1 cellular context compared by ENCODE assay signal in genomic region chr11:119991669-119992068, GRCh38.
TF ChIP-seq lines count a peak whose summit lies in the region.

No MANE protein-coding gene starts in this region.

TF ChIP-seq in HepG2, 621 proteins besides CTCF, POLR2A, EP300 and RAD21 (continued from another document):
- TF ChIP-seq NFAT5 (CRISPR knock-in tag; IDR thresholded peaks at IDR 0.05): no peak
- TF ChIP-seq ZNF557 (CRISPR knock-in tag; IDR thresholded peaks at IDR 0.05): no peak
- no peak for TF ChIP-seq ZSCAN31 (CRISPR knock-in tag; IDR thresholded peaks at IDR 0.05; ENCODE audit: low read depth)
- TF ChIP-seq RBM22 (optimal IDR thresholded peaks at IDR 0.05; ENCODE audit: low read length): no peak
- TF ChIP-seq HOXA3 (CRISPR knock-in tag; IDR thresholded peaks at IDR 0.05): no peak
- TF ChIP-seq ATF3 (CRISPR knock-in tag; IDR thresholded peaks at IDR 0.05): no peak
